ENCODE assay signal across 13 cellular contexts in the genomic region with DNA sequence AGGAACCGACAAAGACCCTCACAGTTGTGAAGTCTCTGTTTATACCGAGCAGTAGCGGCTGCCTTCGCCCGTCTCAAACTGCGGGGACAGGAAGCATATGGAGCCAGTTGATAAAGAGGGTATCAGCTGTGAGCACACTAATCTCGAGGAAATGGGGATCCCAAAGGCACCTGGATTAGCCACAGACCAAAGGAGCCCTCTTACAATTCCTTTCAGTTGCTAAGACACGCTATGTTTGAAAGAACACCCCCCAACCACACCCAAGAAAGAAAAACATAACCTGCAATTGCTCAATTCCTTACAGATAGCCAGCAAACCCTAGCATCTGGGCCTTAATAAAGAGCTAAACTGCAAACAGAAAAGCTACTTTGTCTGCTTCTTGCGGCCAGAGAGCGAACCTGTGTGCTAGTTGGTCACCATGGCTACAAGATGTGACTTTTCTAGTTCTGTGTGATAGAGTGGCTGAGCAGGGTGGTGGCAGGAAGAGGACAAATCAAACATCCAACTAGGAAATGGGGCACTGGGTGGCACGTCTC. TPM values are rescaled to one million over a fixed set of nuclear protein-coding genes. Genes with fewer than 3 reads are reported as not detected.
DNase-seq lines count a peak whose midpoint lies in the region; ATAC-seq, FAIRE-seq and TF ChIP-seq lines count a peak whose summit lies in the region.
"Had no signal": no experiment of that assay in that cellular context is flagged by ENCODE, and none has a peak within 500 bp of the region (broad histone marks: within the 10 kb centered on the region; RNA-seq: fewer than 3 reads in every experiment).

No MANE protein-coding gene starts in this region.

- no peaks in the 10 kb centered on the region for H3K27me3 Mint-ChIP-seq in CD4-positive, CD25-positive, alpha-beta regulatory T cell
- H3K27me3 Mint-ChIP-seq in mesothelial cell of epicardium (ENCODE audit: low read depth) = no peaks in the 10 kb centered on the region
- H3K27me3 Mint-ChIP-seq in activated CD4-positive, alpha-beta memory T cell treated with anti-CD3 and anti-CD28 coated beads for 36 hours = no peaks in the 10 kb centered on the region

- peak in 2 of 3 donors; percentile 52 to 68 for DNase-seq in CD4-positive, CD25-positive, alpha-beta regulatory T cell
- peak; percentile 99 for DNase-seq in Jurkat, Clone E6-1 (ENCODE audit: low read depth, low spot score)
- DNase-seq in K562 (ENCODE audit: extremely low read depth in 1 of 4, low spot score in 3 of 4) (peak; percentile 84 to 90 (median 86)), mesothelial cell of epicardium (ENCODE audit: low spot score in 2 of 2, unreplicated experiment in 2 of 2) (no peak), NCI-H146 treated with DMSO at 0.1 percent for 48 hours (lab: John Stamatoyannopoulos, UW; ENCODE audit: unreplicated experiment) (no peak), NCI-H748 treated with DMSO at 0.1 percent for 48 hours (lab: John Stamatoyannopoulos, UW) (no peak), HEK293T (ENCODE audit: extremely low spot score) (no peak)
- no peak for DNase-seq in activated CD4-positive, alpha-beta memory T cell treated with anti-CD3 and anti-CD28 coated beads for 36 hours
- DNase-seq: activated CD8-positive, alpha-beta memory T cell treated with anti-CD3 and anti-CD28 coated beads, Interleukin-2, amount 50 U/mL, for 4 hours; NCI-H146; spleen had no signal

- H3K9ac ChIP-seq in K562 (ENCODE audit: insufficient read depth in 1 of 2, low read depth in 2 of 2, low read length in 2 of 2) = peak overlapping the region; percentile 28 to 36; a peak in 2 of 4 replicates

- H3K4me2 ChIP-seq in K562 (ENCODE audit: insufficient read depth, low read length) = peak overlapping the region; percentile 71

- in situ Hi-C loops in K562 (cut with MboI) = loop anchor here (5.0 kb wide), 2 partner anchors 160 to 250 kb away; no protein-coding TSS in a partner anchor

- peak; percentile 90 for FAIRE-seq in K562 (lab: Jason Lieb, UNC)

- peaks cover 27 to 82% (median 61%) of the 10 kb centered on the region in 4 donors for H3K4me1 Mint-ChIP-seq in CD4-positive, CD25-positive, alpha-beta regulatory T cell
- peaks cover 35% of the 10 kb centered on the region for H3K4me1 Mint-ChIP-seq in mesothelial cell of epicardium
- peaks cover 58% of the 10 kb centered on the region for H3K4me1 Mint-ChIP-seq in activated CD4-positive, alpha-beta memory T cell treated with anti-CD3 and anti-CD28 coated beads for 36 hours (ENCODE audit: low read depth)

- POLR2A ChIA-PET in K562 (lab: Yijun Ruan, JAX) (interaction anchor here (0.8 to 1.3 kb wide), 8 partner anchors 9 to 256 kb away, joined by 3 to 6 read pairs (median 3); partner anchors contain the start of gene N4BP2), HEK293T (lab: Yijun Ruan, JAX) (no interaction called here)
- POLR2A ChIA-PET in activated CD4-positive, alpha-beta memory T cell treated with anti-CD3 and anti-CD28 coated beads for 36 hours (lab: Charles Lee) = interaction anchor here (1.4 to 2.6 kb wide), 3 partner anchors 21 to 112 kb away, joined by 4 to 14 read pairs (median 4); no protein-coding TSS in a partner anchor

- TF ChIP-seq CTCF in K562 (IDR thresholded peaks at IDR 0.05 in 2 of 3, conservative IDR thresholded peaks at IDR 0.05 in 1 of 3; ENCODE audit: insufficient read depth in 2 of 3, low read depth in 1 of 3, low read length in 3 of 3) = no peak
- no peak for TF ChIP-seq CTCF in mesothelial cell of epicardium (IDR thresholded peaks at IDR 0.05; ENCODE audit: unreplicated experiment)

- H3K27ac Mint-ChIP-seq in CD4-positive, CD25-positive, alpha-beta regulatory T cell = peak overlapping the region; percentile 92 to 98 (median 97)
- peak overlapping the region; percentile 52 for H3K27ac Mint-ChIP-seq in mesothelial cell of epicardium
- H3K27ac Mint-ChIP-seq in activated CD4-positive, alpha-beta memory T cell treated with anti-CD3 and anti-CD28 coated beads for 36 hours = no peak overlapping the region

- peak in 1 of 2 donors; percentile 6 for ATAC-seq in CD4-positive, CD25-positive, alpha-beta regulatory T cell (ENCODE audit: low read depth in 2 of 2)
- peak; percentile 60 for ATAC-seq in K562

- no peaks in the 10 kb centered on the region for H3K36me3 Mint-ChIP-seq in CD4-positive, CD25-positive, alpha-beta regulatory T cell
- H3K36me3 Mint-ChIP-seq in mesothelial cell of epicardium = no peaks in the 10 kb centered on the region
- H3K36me3 Mint-ChIP-seq in activated CD4-positive, alpha-beta memory T cell treated with anti-CD3 and anti-CD28 coated beads for 36 hours = no peaks in the 10 kb centered on the region

- peak; percentile 92 for TF ChIP-seq EP300 in K562 (IDR thresholded peaks at IDR 0.05; ENCODE audit: low read length)

- no peak for TF ChIP-seq RAD21 in K562 (CRISPR knock-in tag; conservative IDR thresholded peaks at IDR 0.05 in 1 of 2, IDR thresholded peaks at IDR 0.05 in 1 of 2)

- WGBS in K562 (ENCODE audit: insufficient coverage, low coverage, missing lambda C conversion rate) = under 1% methylated on average over 11 of the region's 11 CpGs

- peak overlapping the region in 3 of 4 donors; percentile 11 to 39 (median 31) for H3K4me3 Mint-ChIP-seq in CD4-positive, CD25-positive, alpha-beta regulatory T cell
- no peak overlapping the region for H3K4me3 Mint-ChIP-seq in mesothelial cell of epicardium
- H3K4me3 Mint-ChIP-seq in activated CD4-positive, alpha-beta memory T cell treated with anti-CD3 and anti-CD28 coated beads for 36 hours = no peak overlapping the region

- no peaks in the 10 kb centered on the region for H4K20me1 ChIP-seq in K562 (replicated peaks; ENCODE audit: control insufficient read depth, insufficient read depth, low read length)

- H3K27ac ChIP-seq in CD4-positive, CD25-positive, alpha-beta regulatory T cell (ENCODE audit: insufficient read depth, low read length, poor library complexity, severe bottlenecking) = peak overlapping the region; percentile 94
- peak overlapping the region; percentile 49 for H3K27ac ChIP-seq in K562 (ENCODE audit: extremely low read depth, low read depth, low read length)

- no peaks in the 10 kb centered on the region for H3K79me2 ChIP-seq in K562 (ENCODE audit: control insufficient read depth, insufficient read depth, low read length)

- H3K36me3 ChIP-seq in CD4-positive, CD25-positive, alpha-beta regulatory T cell (ENCODE audit: control insufficient read depth, insufficient read depth, low read length) = no peaks in the 10 kb centered on the region
- no peaks in the 10 kb centered on the region for H3K36me3 ChIP-seq in K562 (ENCODE audit: control insufficient read depth, insufficient read depth, low read length)
- H3K36me3 ChIP-seq: spleen had no signal

- no peaks in the 10 kb centered on the region for H3K9me1 ChIP-seq in K562 (ENCODE audit: control insufficient read depth, insufficient read depth, low read length)

- no peaks in the 10 kb centered on the region for H3K9me3 ChIP-seq in CD4-positive, CD25-positive, alpha-beta regulatory T cell (ENCODE audit: control insufficient read depth in 2 of 2, low read length in 2 of 2)
- H3K9me3 ChIP-seq in K562 (replicated peaks; ENCODE audit: control insufficient read depth, insufficient read depth, low read depth, low read length) = no peaks in the 10 kb centered on the region
- H3K9me3 ChIP-seq: spleen had no signal

- intact Hi-C loops in K562 (cut with micrococcal nuclease) = loop anchor here (10.0 kb wide), 2 partner anchors 617 to 847 kb away; partner anchors contain the start of gene UBE2K
- intact Hi-C loops in activated CD4-positive, alpha-beta memory T cell treated with anti-CD3 and anti-CD28 coated beads for 36 hours (cut with micrococcal nuclease) = no loop called here

- H2AFZ ChIP-seq in K562 (ENCODE audit: low read depth, low read length) = peak overlapping the region; percentile 35

- H3K27me3 ChIP-seq in CD4-positive, CD25-positive, alpha-beta regulatory T cell (ENCODE audit: control insufficient read depth, insufficient read depth, low read length) = no peaks in the 10 kb centered on the region
- H3K27me3 ChIP-seq in K562 (ENCODE audit: control insufficient read depth in 2 of 2, insufficient read depth in 2 of 2, low read length in 2 of 2) = no peaks in the 10 kb centered on the region
- H3K27me3 ChIP-seq: spleen had no signal

- CTCF ChIA-PET in K562 (lab: Yijun Ruan, JAX; ENCODE audit: low intra/inter-chr PET ratio) (no interaction called here), HEK293T (lab: Yijun Ruan, JAX) (interaction anchor here (0.8 kb wide), 1 partner anchor 17 kb away, joined by 6 read pairs; no protein-coding TSS in a partner anchor)
- CTCF ChIA-PET in activated CD4-positive, alpha-beta memory T cell treated with anti-CD3 and anti-CD28 coated beads for 36 hours (lab: Charles Lee) = interaction anchor here (0.7 to 7.2 kb wide), 7 partner anchors 12 to 125 kb away, joined by 3 to 70 read pairs (median 5); no protein-coding TSS in a partner anchor

- TF ChIP-seq POLR2A in K562 (conservative IDR thresholded peaks at IDR 0.05) = no peak

- H3K4me1 ChIP-seq in CD4-positive, CD25-positive, alpha-beta regulatory T cell (ENCODE audit: control insufficient read depth, insufficient read depth, low read length, poor library complexity, severe bottlenecking) = peaks cover 71% of the 10 kb centered on the region
- peaks cover 12 to 65% of the 10 kb centered on the region in 2 experiments for H3K4me1 ChIP-seq in K562 (replicated peaks in 1 of 2; ENCODE audit: control insufficient read depth in 2 of 2, insufficient read depth in 2 of 2, low read length in 2 of 2)

- no peaks in the 10 kb centered on the region for H3K9me3 Mint-ChIP-seq in CD4-positive, CD25-positive, alpha-beta regulatory T cell
- H3K9me3 Mint-ChIP-seq in mesothelial cell of epicardium = no peaks in the 10 kb centered on the region
- H3K9me3 Mint-ChIP-seq in activated CD4-positive, alpha-beta memory T cell treated with anti-CD3 and anti-CD28 coated beads for 36 hours = no peaks in the 10 kb centered on the region

- BruUV-seq in K562 (replicated peaks; lab: Mats Ljungman, UMichigan) = no TSS peak

- H3K4me3 ChIP-seq in CD4-positive, CD25-positive, alpha-beta regulatory T cell (ENCODE audit: low read depth, low read length) = peak overlapping the region; percentile 37
- H3K4me3 ChIP-seq in Jurkat, Clone E6-1 (ENCODE audit: low read length) = peak overlapping the region; percentile 22
- 0 out of 2 replicates have a peak overlapping the region, but pooled peaks have one; percentile 0 for H3K4me3 ChIP-seq in K562
- H3K4me3 ChIP-seq: spleen had no signal

RNA-seq across cellular contexts. Expression of gene CHRNA9, which starts 23.3 kb away (rescaled TPM):
- not detected for total RNA-seq in CD4-positive, CD25-positive, alpha-beta regulatory T cell
- under 1 TPM; 0.13 to 0.69 (median 0.37) TPM for polyA plus RNA-seq in CD4-positive, CD25-positive, alpha-beta regulatory T cell
- 13.0 TPM for polyA plus RNA-seq in Jurkat, Clone E6-1 (2012; ENCODE audit: insufficient read depth, insufficient read length)
- not detected in 2 replicates for total RNA-seq in K562 (2011; cell fraction: chromatin; rRNA removed; ENCODE audit: low replicate concordance)
- not detected in 2 replicates for total RNA-seq in K562 (2011; cell fraction: nucleolus; rRNA removed)
- total RNA-seq in K562 (2011; cell fraction: nucleoplasm; rRNA removed) = not detected in 2 replicates
- total RNA-seq in K562 (2014; rRNA removed) (not detected in 2 replicates), K562 (2014; rRNA removed; fragmentation: Illumina TruSeq; extraction: Trizol) (not detected in 2 replicates), K562 (2015; rRNA removed; fragmentation: Illumina TruSeq; extraction: Trizol) (not detected in 2 replicates), K562 (2021) (not detected in 2 replicates), mesothelial cell of epicardium (not detected in 3 replicates)
- polyA plus RNA-seq in K562 (2011; rRNA removed) (not detected in 2 replicates), K562 (2014; fragmentation: Illumina TruSeq; extraction: Trizol) (not detected in 2 replicates), K562 (2014; fragmentation: Nextera tagmentation; extraction: Ambion mirVana) (not detected), K562 (2014; rRNA removed) (not detected in 2 replicates)
- not detected in 2 replicates for polyA plus RNA-seq in K562 (2011; cell fraction: cytosol; rRNA removed)
- not detected in 2 replicates for polyA plus RNA-seq in K562 (2011; cell fraction: nucleus; rRNA removed)
- not detected in 2 replicates for polyA plus RNA-seq in K562 (2012)
- polyA minus RNA-seq in K562 (2011; rRNA and poly(A)+ RNA removed) = not detected in 2 replicates
- polyA minus RNA-seq in K562 (2011; cell fraction: cytosol; rRNA and poly(A)+ RNA removed) = 0.55 and 0.76 TPM in 2 replicates
- polyA minus RNA-seq in K562 (2011; cell fraction: nucleus; rRNA and poly(A)+ RNA removed) = not detected in 2 replicates
- total RNA-seq in activated CD4-positive, alpha-beta memory T cell treated with anti-CD3 and anti-CD28 coated beads for 36 hours = under 1 TPM; 0.10 to 0.17 TPM
- total RNA-seq: myocyte; spleen; T-helper 1 cell treated with Interleukin-12 subunit alpha and Interleukin-12 subunit beta and Interleukin-4 antibody, amounts not matched to agents 30 ng/mL and 1 ng/mL, for 36 hours had no signal

Comparison
In these comparisons a context has a peak if more than half of its experiments do, and no peak if none do; other contexts are left out.
1. DNase-seq: peak in CD4-positive, CD25-positive, alpha-beta regulatory T cell (2 of 3), Jurkat, Clone E6-1 (single experiment) and K562 (4 of 4); none in mesothelial cell of epicardium (0 of 2), NCI-H146 treated with DMSO at 0.1 percent for 48 hours (single experiment), activated CD4-positive, alpha-beta memory T cell treated with anti-CD3 and anti-CD28 coated beads for 36 hours (single experiment), NCI-H748 treated with DMSO at 0.1 percent for 48 hours (single experiment) and HEK293T (single experiment).
2. H3K4me3 Mint-ChIP-seq: peak in CD4-positive, CD25-positive, alpha-beta regulatory T cell (3 of 4); none in mesothelial cell of epicardium (single experiment) and activated CD4-positive, alpha-beta memory T cell treated with anti-CD3 and anti-CD28 coated beads for 36 hours (single experiment).
3. Peak in every context shown above with its lines, with median percentiles within 50 percentile points of each other: H3K4me3 ChIP-seq.